In genomic region chr10:90986870-90987269, GRCh38 we compare ENCODE assay signal across 26 cellular contexts.
"Had no signal": no experiment of that assay in that cellular context is flagged by ENCODE, and none has a peak within 500 bp of the region (broad histone marks: within the 10 kb centered on the region; RNA-seq: fewer than 3 reads in every experiment).

No MANE protein-coding gene starts in this region.

- H3K9me3 ChIP-seq: adrenal gland, body of pancreas, suprapubic skin, transverse colon had no signal

- H3K4me1 ChIP-seq: adrenal gland, suprapubic skin, transverse colon had no signal

- H3K4me1 Mint-ChIP-seq: activated naive CD8-positive, alpha-beta T cell treated with anti-CD3 and anti-CD28 coated beads for 36 hours; natural killer cell had no signal

- H3K27me3 ChIP-seq: adrenal gland, body of pancreas, dorsolateral prefrontal cortex, suprapubic skin, transverse colon had no signal

- H3K27me3 Mint-ChIP-seq: activated naive CD8-positive, alpha-beta T cell treated with anti-CD3 and anti-CD28 coated beads for 36 hours had no signal

- H3K4me3 Mint-ChIP-seq: activated naive CD4-positive, alpha-beta T cell treated with anti-CD3 and anti-CD28 coated beads for 36 hours; activated naive CD8-positive, alpha-beta T cell treated with anti-CD3 and anti-CD28 coated beads for 36 hours; natural killer cell had no signal

- H3K4me3 ChIP-seq: adrenal gland, body of pancreas, coronary artery, dorsolateral prefrontal cortex, lung, skin epidermis, suprapubic skin, transverse colon had no signal

- H3K36me3 ChIP-seq: adrenal gland, suprapubic skin, transverse colon had no signal

- DNase-seq: activated CD4-positive, alpha-beta T cell treated with anti-CD3 and anti-CD28 coated beads for 4 hours; activated CD4-positive, alpha-beta T cell treated with anti-CD3 and anti-CD28 coated beads, Interleukin-2, amount 50 U/mL, for 48 hours; activated CD8-positive, alpha-beta memory T cell treated with anti-CD3 and anti-CD28 coated beads for 24 hours; activated effector memory CD4-positive, alpha-beta T cell treated with Interleukin-2 at 50 U/mL for 16 hours; activated naive CD4-positive, alpha-beta T cell treated with anti-CD3 and anti-CD28 coated beads for 36 hours; activated naive CD8-positive, alpha-beta T cell treated with anti-CD3 and anti-CD28 coated beads for 36 hours; adrenal gland; aorta; body of pancreas; dorsolateral prefrontal cortex; effector memory CD4-positive, alpha-beta T cell; foreskin fibroblast; kidney glomerular epithelial cell; mesendoderm; natural killer cell; posterior cingulate gyrus; stimulated activated CD4-positive, alpha-beta T cell treated with anti-CD3 and anti-CD28 coated beads, Interleukin-12 subunit alpha, Interleukin-12 subunit beta, amount 100 ng/mL, for 4 hours; stimulated activated CD4-positive, alpha-beta T cell treated with anti-CD3 and anti-CD28 coated beads, Interleukin-4, amount 100 ng/mL, for 1 hour; stimulated activated naive CD4-positive, alpha-beta T cell; transverse colon had no signal

- H3K36me3 Mint-ChIP-seq: activated naive CD8-positive, alpha-beta T cell treated with anti-CD3 and anti-CD28 coated beads for 36 hours; natural killer cell had no signal

- H3K9me3 Mint-ChIP-seq: activated naive CD4-positive, alpha-beta T cell treated with anti-CD3 and anti-CD28 coated beads for 36 hours; activated naive CD8-positive, alpha-beta T cell treated with anti-CD3 and anti-CD28 coated beads for 36 hours; natural killer cell had no signal

- H3K27ac ChIP-seq: adrenal gland, body of pancreas, skin epidermis, suprapubic skin, transverse colon, VCaP had no signal

- ATAC-seq: body of pancreas, left lobe of liver, natural killer cell had no signal

- H3K27ac Mint-ChIP-seq: activated naive CD4-positive, alpha-beta T cell treated with anti-CD3 and anti-CD28 coated beads for 36 hours; activated naive CD8-positive, alpha-beta T cell treated with anti-CD3 and anti-CD28 coated beads for 36 hours; natural killer cell had no signal
